In the genomic region with DNA sequence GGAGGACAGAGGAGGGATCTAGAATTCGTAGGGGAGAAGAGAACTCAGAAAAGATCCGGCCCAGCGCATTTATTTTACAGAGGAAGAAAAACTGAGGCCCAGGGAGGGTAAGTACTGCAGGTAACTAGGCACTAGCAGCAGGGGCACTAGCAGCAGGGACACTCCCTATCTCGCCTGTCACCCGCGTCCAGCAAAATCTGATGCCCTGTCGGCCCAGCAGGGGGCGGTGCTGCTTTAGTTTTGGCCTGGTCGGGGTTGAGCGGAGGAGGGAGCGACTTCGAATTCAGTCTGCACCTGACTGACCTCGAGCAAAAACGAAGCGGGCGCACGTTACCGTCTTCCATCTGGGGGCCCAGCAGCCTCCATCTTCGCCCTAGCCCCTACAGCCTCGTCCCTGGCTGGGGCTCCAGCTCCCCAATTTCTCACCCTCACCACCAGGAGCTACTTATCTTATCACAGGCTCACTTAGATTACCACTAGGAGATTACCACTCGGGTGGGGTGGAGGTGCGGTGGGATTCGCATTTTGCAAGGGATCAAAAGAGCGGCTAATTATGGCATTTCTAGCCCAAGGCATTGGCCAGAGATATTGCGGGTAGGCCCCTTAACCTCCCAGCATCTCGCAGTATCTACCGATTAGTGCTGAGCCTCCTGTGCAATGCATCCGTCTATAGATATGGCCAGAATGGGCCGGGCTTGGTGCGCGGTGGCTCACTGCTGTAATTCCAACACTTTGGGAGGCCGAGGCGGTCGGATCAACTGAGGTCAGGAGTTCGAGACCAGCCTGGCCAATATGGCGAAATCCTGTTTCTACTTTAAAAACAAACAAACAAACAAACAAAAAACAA, we compare ENCODE assay signal across 1 cellular context.
TF ChIP-seq lines count a peak whose summit lies in the region.

No MANE protein-coding gene starts in this region.

TF ChIP-seq in HepG2, 621 proteins besides CTCF, POLR2A, EP300 and RAD21 (continued from another document and continues in another):
- no peak for TF ChIP-seq PBX3 (CRISPR knock-in tag; IDR thresholded peaks at IDR 0.05; ENCODE audit: borderline replicate concordance)
- TF ChIP-seq SNAPC2 (CRISPR knock-in tag; IDR thresholded peaks at IDR 0.05): no peak
- TF ChIP-seq KLF9 (CRISPR knock-in tag; IDR thresholded peaks at IDR 0.05; ENCODE audit: low read depth): no peak
- TF ChIP-seq NFE2L1 (CRISPR knock-in tag; IDR thresholded peaks at IDR 0.05; ENCODE audit: borderline replicate concordance): no peak
- TF ChIP-seq JUND (CRISPR knock-in tag; IDR thresholded peaks at IDR 0.05): no peak
- no peak for TF ChIP-seq HMG20B (CRISPR knock-in tag; conservative IDR thresholded peaks at IDR 0.05)
- no peak for TF ChIP-seq SIN3A (IDR thresholded peaks at IDR 0.05; ENCODE audit: borderline replicate concordance, low read depth, low read length)
- 0 out of 2 replicates have a peak, but pooled peaks have one; percentile 43 for TF ChIP-seq ZNF614 (CRISPR knock-in tag; IDR thresholded peaks at IDR 0.05; ENCODE audit: borderline replicate concordance)
- no peak for TF ChIP-seq JDP2 (CRISPR knock-in tag; IDR thresholded peaks at IDR 0.05; ENCODE audit: borderline replicate concordance)
- no peak for TF ChIP-seq JUNB (CRISPR knock-in tag; IDR thresholded peaks at IDR 0.05; ENCODE audit: borderline replicate concordance)
- TF ChIP-seq ZNF816 (CRISPR knock-in tag; IDR thresholded peaks at IDR 0.05; ENCODE audit: borderline replicate concordance): no peak
- no peak for TF ChIP-seq SIN3B (IDR thresholded peaks at IDR 0.05; ENCODE audit: low read length)
- TF ChIP-seq EZH2 (conservative IDR thresholded peaks at IDR 0.05; ENCODE audit: low read depth, low read length): no peak
- TF ChIP-seq SSRP1 (CRISPR knock-in tag; IDR thresholded peaks at IDR 0.05): no peak
- TF ChIP-seq ZNF737 (CRISPR knock-in tag; IDR thresholded peaks at IDR 0.05; ENCODE audit: borderline replicate concordance): no peak
- no peak for TF ChIP-seq TERF1 (CRISPR knock-in tag; IDR thresholded peaks at IDR 0.05)
- TF ChIP-seq AFF4 (CRISPR knock-in tag; IDR thresholded peaks at IDR 0.05): 0 out of 2 replicates have a peak, but pooled peaks have one; percentile 43
- TF ChIP-seq, protein P1, sequence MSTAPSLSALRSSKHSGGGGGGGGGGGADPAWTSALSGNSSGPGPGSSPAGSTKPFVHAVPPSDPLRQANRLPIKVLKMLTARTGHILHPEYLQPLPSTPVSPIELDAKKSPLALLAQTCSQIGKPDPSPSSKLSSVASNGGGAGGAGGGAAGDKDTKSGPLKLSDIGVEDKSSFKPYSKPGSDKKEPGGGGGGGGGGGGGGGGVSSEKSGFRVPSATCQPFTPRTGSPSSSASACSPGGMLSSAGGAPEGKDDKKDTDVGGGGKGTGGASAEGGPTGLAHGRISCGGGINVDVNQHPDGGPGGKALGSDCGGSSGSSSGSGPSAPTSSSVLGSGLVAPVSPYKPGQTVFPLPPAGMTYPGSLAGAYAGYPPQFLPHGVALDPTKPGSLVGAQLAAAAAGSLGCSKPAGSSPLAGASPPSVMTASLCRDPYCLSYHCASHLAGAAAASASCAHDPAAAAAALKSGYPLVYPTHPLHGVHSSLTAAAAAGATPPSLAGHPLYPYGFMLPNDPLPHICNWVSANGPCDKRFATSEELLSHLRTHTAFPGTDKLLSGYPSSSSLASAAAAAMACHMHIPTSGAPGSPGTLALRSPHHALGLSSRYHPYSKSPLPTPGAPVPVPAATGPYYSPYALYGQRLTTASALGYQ (CRISPR knock-in tag; IDR thresholded peaks at IDR 0.05): no peak
- no peak for TF ChIP-seq ZNF841 (CRISPR knock-in tag; IDR thresholded peaks at IDR 0.05; ENCODE audit: borderline replicate concordance)
- TF ChIP-seq ZNF383 (CRISPR knock-in tag; IDR thresholded peaks at IDR 0.05; ENCODE audit: borderline replicate concordance): no peak
- no peak; the same call in 1 of the 2 replicates for TF ChIP-seq NR0B2 (CRISPR knock-in tag; IDR thresholded peaks at IDR 0.05)
- no peak for TF ChIP-seq MXD1 (CRISPR knock-in tag; IDR thresholded peaks at IDR 0.05)
- no peak for TF ChIP-seq NFIB (CRISPR knock-in tag; IDR thresholded peaks at IDR 0.05; ENCODE audit: borderline replicate concordance)
- no peak for TF ChIP-seq ZBTB10 (CRISPR knock-in tag; IDR thresholded peaks at IDR 0.05; ENCODE audit: borderline replicate concordance)
- TF ChIP-seq SIX4 (CRISPR knock-in tag; IDR thresholded peaks at IDR 0.05): no peak
- no peak for TF ChIP-seq MLXIP (CRISPR knock-in tag; IDR thresholded peaks at IDR 0.05; ENCODE audit: borderline replicate concordance)
- peak; percentile 90 for TF ChIP-seq SMAD9 (CRISPR knock-in tag; IDR thresholded peaks at IDR 0.05)
- TF ChIP-seq, protein P2, sequence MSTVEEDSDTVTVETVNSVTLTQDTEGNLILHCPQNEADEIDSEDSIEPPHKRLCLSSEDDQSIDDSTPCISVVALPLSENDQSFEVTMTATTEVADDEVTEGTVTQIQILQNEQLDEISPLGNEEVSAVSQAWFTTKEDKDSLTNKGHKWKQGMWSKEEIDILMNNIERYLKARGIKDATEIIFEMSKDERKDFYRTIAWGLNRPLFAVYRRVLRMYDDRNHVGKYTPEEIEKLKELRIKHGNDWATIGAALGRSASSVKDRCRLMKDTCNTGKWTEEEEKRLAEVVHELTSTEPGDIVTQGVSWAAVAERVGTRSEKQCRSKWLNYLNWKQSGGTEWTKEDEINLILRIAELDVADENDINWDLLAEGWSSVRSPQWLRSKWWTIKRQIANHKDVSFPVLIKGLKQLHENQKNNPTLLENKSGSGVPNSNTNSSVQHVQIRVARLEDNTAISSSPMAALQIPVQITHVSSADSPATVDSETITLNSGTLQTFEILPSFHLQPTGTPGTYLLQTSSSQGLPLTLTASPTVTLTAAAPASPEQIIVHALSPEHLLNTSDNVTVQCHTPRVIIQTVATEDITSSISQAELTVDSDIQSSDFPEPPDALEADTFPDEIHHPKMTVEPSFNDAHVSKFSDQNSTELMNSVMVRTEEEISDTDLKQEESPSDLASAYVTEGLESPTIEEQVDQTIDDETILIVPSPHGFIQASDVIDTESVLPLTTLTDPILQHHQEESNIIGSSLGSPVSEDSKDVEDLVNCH (CRISPR knock-in tag; IDR thresholded peaks at IDR 0.05): no peak
- TF ChIP-seq ZNF576 (CRISPR knock-in tag; IDR thresholded peaks at IDR 0.05): no peak
- no peak for TF ChIP-seq SMYD3 (CRISPR knock-in tag; IDR thresholded peaks at IDR 0.05)
- peak; percentile 87 for TF ChIP-seq ZFP91 (CRISPR knock-in tag; IDR thresholded peaks at IDR 0.05; ENCODE audit: borderline replicate concordance)
- TF ChIP-seq MXD4 (CRISPR knock-in tag; IDR thresholded peaks at IDR 0.05): peak; percentile 70; the same call in 1 of the 2 replicates
